In the genomic region with DNA sequence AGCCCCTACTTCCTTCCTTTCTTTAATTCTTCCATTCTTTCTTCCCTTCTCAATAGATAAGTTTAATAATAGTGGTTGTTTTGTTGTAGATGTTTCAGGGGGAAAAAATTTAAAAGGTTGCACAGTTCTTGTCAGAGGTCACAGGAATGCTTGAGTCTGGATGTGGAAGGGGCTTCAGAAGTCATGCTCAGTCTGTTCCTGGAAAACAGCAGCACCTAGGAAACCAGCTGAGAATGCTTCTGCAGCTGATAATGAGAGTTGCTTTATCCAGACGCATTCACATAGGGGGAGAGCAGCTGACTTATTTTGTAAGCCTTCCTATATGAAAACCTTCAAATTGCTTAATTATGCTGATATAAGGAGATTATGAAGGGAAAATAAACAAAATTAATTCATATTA, we compare ENCODE assay signal across 17 cellular contexts.
DNase-seq lines count a peak whose midpoint lies in the region; ATAC-seq and TF ChIP-seq lines count a peak whose summit lies in the region.
"Had no signal": no experiment of that assay in that cellular context is flagged by ENCODE, and none has a peak within 500 bp of the region (broad histone marks: within the 10 kb centered on the region; RNA-seq: fewer than 3 reads in every experiment).

No MANE protein-coding gene starts in this region.

- H3K4me3 ChIP-seq in OCI-LY1 (ENCODE audit: low read depth, low read length, poor library complexity, severe bottlenecking) (no peak overlapping the region), fibroblast of mammary gland (ENCODE audit: control insufficient read depth, low read depth, low read length) (no peak overlapping the region), trophoblast cell (ENCODE audit: low read depth, low read length) (no peak overlapping the region)
- H3K4me3 ChIP-seq: BLaER1 had no signal

- no peaks in the 10 kb centered on the region for H3K4me1 ChIP-seq in OCI-LY1 (ENCODE audit: insufficient read depth, low read length, severe bottlenecking)
- no peaks in the 10 kb centered on the region for H3K4me1 ChIP-seq in trophoblast cell (ENCODE audit: control insufficient read depth in 1 of 2, insufficient read depth in 2 of 2, low read length in 2 of 2)
- H3K4me1 ChIP-seq: BLaER1 had no signal

- no peak overlapping the region for H4K8ac ChIP-seq in trophoblast cell (ENCODE audit: low read depth, low read length)

- H3K79me2 ChIP-seq in OCI-LY1 (ENCODE audit: insufficient read depth, low read length) (no peaks in the 10 kb centered on the region), trophoblast cell (ENCODE audit: control insufficient read depth, insufficient read depth, low read length, poor library complexity) (no peaks in the 10 kb centered on the region)

- H3K27ac ChIP-seq in OCI-LY1 (ENCODE audit: low read depth, low read length, poor library complexity, severe bottlenecking) = no peak overlapping the region
- H3K27ac ChIP-seq in trophoblast cell (ENCODE audit: low read depth, low read length) = peak overlapping the region; percentile 33
- H3K27ac ChIP-seq: BLaER1, neutrophil had no signal

- DNase-seq in EH (ENCODE audit: low read depth) (peak; percentile 20), fibroblast of mammary gland (ENCODE audit: low read depth) (peak; percentile 38), trophoblast cell (no peak), hippocampal formation (lab: John Stamatoyannopoulos, UW) (no peak)
- DNase-seq: activated CD4-positive, alpha-beta T cell treated with anti-CD3 and anti-CD28 coated beads, Interleukin-2, amount 50 U/mL, for 4 hours; activated gamma-delta T cell treated with Interleukin-2 at 50 U/mL for 16 hours; cerebellar nuclear complex; KBM-7; kidney glomerular epithelial cell; NCI-H2081; OCI-M1 had no signal

- no peak overlapping the region for H2AK5ac ChIP-seq in trophoblast cell (ENCODE audit: low read length)

- no peak overlapping the region for H2BK5ac ChIP-seq in trophoblast cell (ENCODE audit: low read depth, low read length, poor library complexity)

- H3K9ac ChIP-seq in OCI-LY1 (ENCODE audit: low read length) (no peak overlapping the region), trophoblast cell (ENCODE audit: low read length) (no peak overlapping the region)
- H3K9ac ChIP-seq: BLaER1 had no signal

- H2AFZ ChIP-seq in OCI-LY1 (ENCODE audit: low read length) = 0 out of 2 replicates have a peak overlapping the region, but pooled peaks have one; percentile 73
- no peak overlapping the region for H2AFZ ChIP-seq in trophoblast cell (ENCODE audit: insufficient read depth, low read length, poor library complexity)

- H3K79me1 ChIP-seq in trophoblast cell (ENCODE audit: low read length) = no peaks in the 10 kb centered on the region

- H4K91ac ChIP-seq in trophoblast cell (ENCODE audit: low read depth, low read length) = no peak overlapping the region

- no peaks in the 10 kb centered on the region for H3K9me2 ChIP-seq in OCI-LY1 (ENCODE audit: low read depth, low read length)

- H3K23ac ChIP-seq in trophoblast cell (ENCODE audit: low read length) = no peak overlapping the region

- H3K9me3 ChIP-seq in OCI-LY1 (ENCODE audit: low read length) (0 out of 2 replicates have a peak, but pooled peaks cover 3% of the 10 kb centered on the region), trophoblast cell (ENCODE audit: insufficient read depth, low read depth, low read length) (no peaks in the 10 kb centered on the region)
- H3K9me3 ChIP-seq: BLaER1, neutrophil had no signal

- H3K27me3 ChIP-seq in OCI-LY1 (ENCODE audit: insufficient read depth, low read length) (no peaks in the 10 kb centered on the region), trophoblast cell (ENCODE audit: insufficient read depth, low read length) (no peaks in the 10 kb centered on the region)
- H3K27me3 ChIP-seq: BLaER1, neutrophil had no signal

- no peak for ATAC-seq in GM19463 (IDR thresholded peaks at IDR 0.05; ENCODE audit: unreplicated experiment)
- ATAC-seq in HG02623 (IDR thresholded peaks at IDR 0.05; ENCODE audit: unreplicated experiment) = no peak
- no peak for ATAC-seq in HG03139 (IDR thresholded peaks at IDR 0.05; ENCODE audit: unreplicated experiment)

- no peaks in the 10 kb centered on the region for H3F3A ChIP-seq in OCI-LY1 (ENCODE audit: insufficient read depth, low read length)

- no CpG with 5 or more reads among the region's 1 CpG for WGBS in trophoblast cell (ENCODE audit: extremely low coverage, insufficient coverage, insufficient read length)

- H4K12ac ChIP-seq in trophoblast cell (ENCODE audit: low read depth, low read length) = no peak overlapping the region

- H2BK12ac ChIP-seq in trophoblast cell (ENCODE audit: low read length) = no peak overlapping the region

- no peak overlapping the region for H3K18ac ChIP-seq in trophoblast cell (ENCODE audit: low read length)

- no peak overlapping the region for H3K14ac ChIP-seq in trophoblast cell (ENCODE audit: low read length)

- no peaks in the 10 kb centered on the region for H4K20me1 ChIP-seq in OCI-LY1 (ENCODE audit: insufficient read depth, low read length)
- H4K20me1 ChIP-seq: BLaER1 had no signal

- H3K4me2 ChIP-seq in OCI-LY1 (ENCODE audit: low read length) = no peak overlapping the region
- H3K4me2 ChIP-seq in trophoblast cell (ENCODE audit: low read length) = no peak overlapping the region
- H3K4me2 ChIP-seq: BLaER1 had no signal

- H3K4ac ChIP-seq in trophoblast cell (ENCODE audit: low read depth, low read length) = no peak overlapping the region

- H3K36me3 ChIP-seq in OCI-LY1 (ENCODE audit: insufficient read depth, low read length) (no peaks in the 10 kb centered on the region), trophoblast cell (ENCODE audit: control insufficient read depth in 1 of 2, insufficient read depth in 2 of 2, low read length in 2 of 2) (no peaks in the 10 kb centered on the region)
- H3K36me3 ChIP-seq: BLaER1, neutrophil had no signal

- TF ChIP-seq CTCF in OCI-LY1 (IDR thresholded peaks at IDR 0.05; ENCODE audit: low read length) (no peak), fibroblast of mammary gland (conservative IDR thresholded peaks at IDR 0.05; ENCODE audit: control insufficient read depth, insufficient read depth, low read depth, low read length) (no peak)

- H2BK120ac ChIP-seq in trophoblast cell (ENCODE audit: insufficient read depth, low read length, poor library complexity) = no peak overlapping the region

Comparison
In these comparisons a context has a peak if more than half of its experiments do, and no peak if none do; other contexts are left out.
1. DNase-seq: peak in EH (single experiment) and fibroblast of mammary gland (single experiment); none in trophoblast cell (0 of 2) and hippocampal formation (0 of 2).